ENCODE assay signal across 8 cellular contexts in the genomic region with DNA sequence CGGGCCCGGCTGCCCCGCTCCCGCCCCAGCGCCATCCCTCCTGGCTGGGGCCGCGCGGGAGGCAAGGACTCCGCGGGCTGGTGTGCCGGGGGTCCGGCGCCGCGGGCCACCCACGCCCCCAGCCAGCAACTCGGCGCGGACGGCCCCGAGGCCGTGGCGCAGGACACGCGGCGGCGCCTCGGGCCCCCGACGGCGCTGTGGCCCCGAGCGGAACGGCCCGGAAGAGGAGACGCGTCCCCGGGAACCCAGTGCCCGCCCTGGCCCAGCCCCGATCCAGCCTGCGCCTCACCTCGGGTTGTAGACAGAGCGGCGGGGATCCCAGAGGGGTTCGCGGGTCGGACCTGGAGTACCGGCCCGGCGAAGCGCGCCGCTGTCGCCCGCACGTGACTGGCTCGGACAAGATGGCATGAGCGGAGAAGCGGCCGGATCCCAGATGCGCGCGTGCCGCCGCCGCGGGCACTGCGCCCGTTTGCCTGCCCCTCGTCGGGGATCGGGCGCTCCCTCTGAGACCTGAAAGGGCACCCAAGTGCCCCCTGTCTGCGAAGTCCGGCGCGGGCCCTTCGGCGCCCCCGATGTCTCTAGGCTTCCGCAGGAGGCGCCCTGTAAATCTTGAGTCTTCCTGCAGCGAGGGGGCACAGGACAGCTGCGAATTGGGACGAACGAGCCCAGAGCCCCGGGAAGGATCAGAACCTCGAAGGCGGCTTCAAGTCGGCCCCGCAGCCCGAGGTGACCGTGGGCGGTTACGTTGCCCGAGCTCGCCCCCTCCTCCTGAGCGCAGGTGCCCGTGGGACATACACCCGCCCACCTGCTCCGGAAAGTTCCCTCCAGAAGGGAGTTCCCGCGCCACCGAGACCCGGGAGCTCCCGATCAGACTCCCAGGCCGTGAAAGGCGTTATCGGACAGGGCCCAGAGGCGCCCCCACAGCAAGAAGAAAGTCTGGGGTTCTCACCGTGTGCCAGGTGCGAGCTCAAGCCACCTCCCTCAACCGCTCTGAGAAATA. TPM values are rescaled to one million over a fixed set of nuclear protein-coding genes. Genes with fewer than 3 reads are reported as not detected.
A peak's percentile ranks its signal among the peaks of the same experiment; 100 is the strongest.
DNase-seq lines count a peak whose midpoint lies in the region; ATAC-seq and TF ChIP-seq lines count a peak whose summit lies in the region.

No MANE protein-coding gene starts in this region.

- TF ChIP-seq POLR2A in right lobe of liver (IDR thresholded peaks at IDR 0.05): no peak

- peak overlapping the region; percentile 100 for H3K9ac ChIP-seq in DND-41 (ENCODE audit: low read depth, low read length)

- ATAC-seq in DND-41 (ENCODE audit: insufficient read depth, low read depth): no peak
- peak; percentile 46 for ATAC-seq in GM21576 (IDR thresholded peaks at IDR 0.05; ENCODE audit: unreplicated experiment)
- ATAC-seq in right lobe of liver: peak; percentile 22 to 36 (median 28)

- H3K27ac ChIP-seq in DND-41 (ENCODE audit: low read length) (peak overlapping the region; percentile 95), coronary artery (peak overlapping the region; percentile 65 to 93), right lobe of liver (peak overlapping the region in 2 of 3 donors; percentile 81 to 88)

- H3K4me1 ChIP-seq in DND-41 (ENCODE audit: insufficient read depth, low read length) (peaks cover 36% of the 10 kb centered on the region), right lobe of liver (peaks cover 0 to 24% (median 3%) of the 10 kb centered on the region in 4 donors)

- H3K4me3 ChIP-seq in DND-41 (ENCODE audit: low read depth in 1 of 2, low read length in 2 of 2): peak overlapping the region in 1 of 2 experiments; percentile 61; a peak in 3 of 4 replicates
- peak overlapping the region; percentile 95 for H3K4me3 ChIP-seq in coronary artery
- H3K4me3 ChIP-seq in right lobe of liver: peak overlapping the region; percentile 88 to 96 (median 91)

- WGBS in right lobe of liver (ENCODE audit: insufficient coverage, low coverage, low lambda C conversion rate, missing lambda C conversion rate): 24% methylated on average over 9 of the region's 113 CpGs

- H3K9me3 ChIP-seq in DND-41 (ENCODE audit: insufficient read depth, low read length, severe bottlenecking): no peaks in the 10 kb centered on the region
- no peaks in the 10 kb centered on the region for H3K9me3 ChIP-seq in right lobe of liver

- peaks cover 41% of the 10 kb centered on the region for H3K79me2 ChIP-seq in DND-41 (ENCODE audit: insufficient read depth, low read length)

- H3K4me2 ChIP-seq in DND-41 (ENCODE audit: insufficient read depth, low read length): peak overlapping the region; percentile 65

- TF ChIP-seq CTCF in DND-41 (IDR thresholded peaks at IDR 0.05; ENCODE audit: borderline replicate concordance, extremely low read depth, low read length, poor library complexity, severe bottlenecking) (peak; percentile 29), coronary artery (IDR thresholded peaks at IDR 0.05) (no peak), right lobe of liver (IDR thresholded peaks at IDR 0.05) (peak; percentile 14 to 29 (median 24))

- H3K27me3 ChIP-seq in DND-41 (ENCODE audit: insufficient read depth, low read length, poor library complexity): no peaks in the 10 kb centered on the region
- no peaks in the 10 kb centered on the region for H3K27me3 ChIP-seq in right lobe of liver

- intact Hi-C loops in right lobe of liver (cut with DNase I): no loop called here

- peaks cover 11% of the 10 kb centered on the region; the same call in 1 of the 2 replicates for H4K20me1 ChIP-seq in DND-41 (ENCODE audit: insufficient read depth, low read length)

- peak overlapping the region; percentile 90 for H2AFZ ChIP-seq in DND-41 (ENCODE audit: low read depth, low read length)

- H3K36me3 ChIP-seq in DND-41 (ENCODE audit: insufficient read depth, low read length) (no peaks in the 10 kb centered on the region; the same call in 1 of the 2 replicates), right lobe of liver (no peaks in the 10 kb centered on the region)

- peak; percentile 19 for DNase-seq in DND-41
- peak; percentile 47 for DNase-seq in LHCN-M2 (ENCODE audit: low read depth)
- DNase-seq in activated CD4-positive, alpha-beta T cell treated with anti-CD3 and anti-CD28 coated beads for 24 hours (ENCODE audit: low read depth in 2 of 2): peak; percentile 32 to 37
- peak; percentile 76 for DNase-seq in coronary artery (ENCODE audit: low spot score)
- peak; percentile 57 to 72 (median 62) for DNase-seq in right lobe of liver
- peak; percentile 20 to 36 (median 34) for DNase-seq in stimulated activated CD4-positive, alpha-beta T cell treated with anti-CD3 and anti-CD28 coated beads, TNF-alpha, amount 100 ng/mL, for 1 hour (ENCODE audit: low read depth in 3 of 3, low spot score in 1 of 3)
- no peak for DNase-seq in GOT3 (lab: John Stamatoyannopoulos, UW)

RNA-seq across cellular contexts. Expression of a gene that starts 0.6 kb away (rescaled TPM):
- total RNA-seq in LHCN-M2 (2014; rRNA removed) (5.3 and 5.8 TPM in 2 replicates), right lobe of liver (10 to 100 TPM in 4 of 6 experiments, 1 to 10 TPM in 2; 9.2 to 14.0 (median 10.7) TPM)
- 3.3 TPM for polyA plus RNA-seq in LHCN-M2 (2012)
